Comparison of ENCODE assay signal across 10 cellular contexts in the genomic region with DNA sequence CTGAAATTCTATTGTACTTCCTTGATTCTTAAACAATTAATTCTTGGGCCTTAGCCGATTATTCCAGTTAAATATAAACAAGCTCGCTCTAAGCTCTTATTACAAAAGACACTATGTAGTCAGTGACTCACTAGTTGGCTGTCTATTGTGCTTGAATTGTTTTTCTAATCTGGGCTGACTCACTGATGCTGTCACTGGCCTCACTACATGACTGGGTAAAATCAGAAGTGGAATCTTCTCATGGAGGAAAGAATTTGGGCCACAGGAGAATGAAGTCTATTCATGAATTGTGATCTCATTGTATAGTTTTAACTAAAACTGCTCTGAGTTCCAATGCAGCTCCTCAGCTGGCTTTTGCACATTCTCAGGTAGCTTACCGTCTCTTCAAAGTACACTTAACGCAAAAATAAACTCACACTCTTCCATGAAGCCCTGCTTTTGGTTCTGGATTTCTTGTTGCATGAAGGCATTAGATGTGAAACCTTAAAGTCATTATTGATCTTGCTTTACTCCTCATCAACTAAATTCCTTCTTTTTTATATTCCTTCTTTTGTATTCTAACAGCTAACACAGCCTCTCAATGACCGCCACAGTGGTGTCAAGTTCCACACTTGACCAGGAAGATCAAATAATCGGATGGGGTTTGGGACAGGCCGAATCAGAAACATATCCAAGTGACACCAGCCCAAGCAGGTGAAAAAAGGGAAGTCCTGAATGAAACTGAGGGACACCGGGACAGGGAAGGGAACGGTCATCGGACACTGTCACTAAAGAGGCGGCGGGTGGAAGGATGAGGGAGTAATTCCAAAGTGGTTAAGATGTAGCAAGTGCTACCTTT.
DNase-seq lines count a peak whose midpoint lies in the region; FAIRE-seq and TF ChIP-seq lines count a peak whose summit lies in the region.
"Had no signal": no experiment of that assay in that cellular context is flagged by ENCODE, and none has a peak within 500 bp of the region (broad histone marks: within the 10 kb centered on the region; RNA-seq: fewer than 3 reads in every experiment).

No MANE protein-coding gene starts in this region.

- CTCF ChIA-PET in CD4-positive, alpha-beta memory T cell (lab: Charles Lee; ENCODE audit: partially characterized antibody) = no interaction called here

- peaks cover 75% of the 10 kb centered on the region for H3K36me3 Mint-ChIP-seq in nephron progenitor cell (ENCODE audit: low read depth)
- no peaks in the 10 kb centered on the region for H3K36me3 Mint-ChIP-seq in CD4-positive, alpha-beta memory T cell

- no peak overlapping the region for H2AFZ ChIP-seq in fibroblast of lung (ENCODE audit: low read length)

- H3K9me3 Mint-ChIP-seq in nephron progenitor cell = no peaks in the 10 kb centered on the region
- no peaks in the 10 kb centered on the region for H3K9me3 Mint-ChIP-seq in CD4-positive, alpha-beta memory T cell
- H3K9me3 Mint-ChIP-seq: activated B cell treated with CpG ODN at 0.5 μM for 24 hours had no signal

- no peaks in the 10 kb centered on the region for H3K27me3 ChIP-seq in fibroblast of lung (ENCODE audit: control insufficient read depth, insufficient read depth, low read length)
- H3K27me3 ChIP-seq in CD4-positive, alpha-beta memory T cell (ENCODE audit: insufficient read depth, low read length) = no peaks in the 10 kb centered on the region
- H3K27me3 ChIP-seq: BLaER1 treated with 17β-estradiol and CSF1 and Interleukin-3, amounts not matched to agents 10 nM and 100 nM had no signal

- DNase-seq in NCI-H345 (lab: John Stamatoyannopoulos, UW) (peak; percentile 48), NCI-H345 treated with DMSO at 0.1 percent for 48 hours (lab: John Stamatoyannopoulos, UW; ENCODE audit: unreplicated experiment) (no peak), RCC 7860 (ENCODE audit: low spot score) (peak; percentile 95), fibroblast of lung (ENCODE audit: low read depth in 2 of 2) (peak; percentile 99), nephron progenitor cell (no peak), NOMO-1 treated with DMSO at 0.1 percent for 48 hours (lab: John Stamatoyannopoulos, UW; ENCODE audit: unreplicated experiment) (no peak), NCI-H187 (lab: John Stamatoyannopoulos, UW) (no peak)
- no peak for DNase-seq in CD4-positive, alpha-beta memory T cell
- DNase-seq: activated B cell treated with CpG ODN at 0.5 μM for 24 hours had no signal

- peak overlapping the region; percentile 92 for H3K27ac Mint-ChIP-seq in nephron progenitor cell
- no peak overlapping the region for H3K27ac Mint-ChIP-seq in CD4-positive, alpha-beta memory T cell
- H3K27ac Mint-ChIP-seq: activated B cell treated with CpG ODN at 0.5 μM for 24 hours had no signal

- no peak overlapping the region for H3K9ac ChIP-seq in fibroblast of lung (ENCODE audit: insufficient read depth, low read length)
- H3K9ac ChIP-seq: BLaER1 treated with 17β-estradiol and CSF1 and Interleukin-3, amounts not matched to agents 10 nM and 100 nM had no signal

- H3K4me2 ChIP-seq in fibroblast of lung (ENCODE audit: extremely low read depth, insufficient read depth, low read length) = peak overlapping the region; percentile 51
- H3K4me2 ChIP-seq: BLaER1 treated with 17β-estradiol and CSF1 and Interleukin-3, amounts not matched to agents 10 nM and 100 nM had no signal

- H3K79me2 ChIP-seq in fibroblast of lung (ENCODE audit: control insufficient read depth, insufficient read depth, low read length) = no peaks in the 10 kb centered on the region

- peak; percentile 99 for FAIRE-seq in RCC 7860 (lab: Jason Lieb, UNC)

- no peak for TF ChIP-seq CTCF in fibroblast of lung (conservative IDR thresholded peaks at IDR 0.05 in 1 of 2, IDR thresholded peaks at IDR 0.05 in 1 of 2; ENCODE audit: low read depth in 1 of 2, low read length in 2 of 2)
- no peak for TF ChIP-seq CTCF in nephron progenitor cell (IDR thresholded peaks at IDR 0.05)

- H3K27me3 Mint-ChIP-seq in nephron progenitor cell (ENCODE audit: low read depth, poor library complexity) = no peaks in the 10 kb centered on the region
- peaks cover 9 to 10% of the 10 kb centered on the region in 2 donors for H3K27me3 Mint-ChIP-seq in CD4-positive, alpha-beta memory T cell

- POLR2A ChIA-PET in CD4-positive, alpha-beta memory T cell (lab: Charles Lee; ENCODE audit: partially characterized antibody) = no interaction called here

- H3K4me3 Mint-ChIP-seq in nephron progenitor cell = no peak overlapping the region
- H3K4me3 Mint-ChIP-seq in CD4-positive, alpha-beta memory T cell = no peak overlapping the region
- H3K4me3 Mint-ChIP-seq: activated B cell treated with CpG ODN at 0.5 μM for 24 hours had no signal

- peak overlapping the region; percentile 70 for H3K27ac ChIP-seq in fibroblast of lung (ENCODE audit: insufficient read depth, low read length)
- H3K27ac ChIP-seq in CD4-positive, alpha-beta memory T cell (ENCODE audit: low read depth, low read length) = no peak overlapping the region
- H3K27ac ChIP-seq: BLaER1 treated with 17β-estradiol and CSF1 and Interleukin-3, amounts not matched to agents 10 nM and 100 nM had no signal

- peaks cover 13% of the 10 kb centered on the region for H3K4me1 Mint-ChIP-seq in nephron progenitor cell
- no peaks in the 10 kb centered on the region for H3K4me1 Mint-ChIP-seq in CD4-positive, alpha-beta memory T cell
- H3K4me1 Mint-ChIP-seq: activated B cell treated with CpG ODN at 0.5 μM for 24 hours had no signal

- no peaks in the 10 kb centered on the region for H4K20me1 ChIP-seq in fibroblast of lung (ENCODE audit: control insufficient read depth, extremely low read depth, insufficient read depth, low read length)
- H4K20me1 ChIP-seq: BLaER1 treated with 17β-estradiol and CSF1 and Interleukin-3, amounts not matched to agents 10 nM and 100 nM had no signal

- no peaks in the 10 kb centered on the region for H3K36me3 ChIP-seq in fibroblast of lung (ENCODE audit: control insufficient read depth, insufficient read depth, low read length)
- H3K36me3 ChIP-seq in CD4-positive, alpha-beta memory T cell (ENCODE audit: insufficient read depth, low read length) = no peaks in the 10 kb centered on the region

- intact Hi-C loops in CD4-positive, alpha-beta memory T cell (cut with micrococcal nuclease) = no loop called here

- peaks cover 6% of the 10 kb centered on the region for H3K4me1 ChIP-seq in fibroblast of lung (ENCODE audit: control insufficient read depth, extremely low read depth, insufficient read depth, low read length)
- no peaks in the 10 kb centered on the region for H3K4me1 ChIP-seq in CD4-positive, alpha-beta memory T cell (ENCODE audit: insufficient read depth, low read length)
- H3K4me1 ChIP-seq: BLaER1 treated with 17β-estradiol and CSF1 and Interleukin-3, amounts not matched to agents 10 nM and 100 nM had no signal

- H3K4me3 ChIP-seq in fibroblast of lung (replicated peaks in 1 of 4; ENCODE audit: control extremely low read depth in 1 of 4, insufficient read depth in 1 of 4, low read depth in 3 of 4, low read length in 4 of 4) = no peak overlapping the region
- H3K4me3 ChIP-seq in CD4-positive, alpha-beta memory T cell (ENCODE audit: low read length in 2 of 2) = no peak overlapping the region
- H3K4me3 ChIP-seq: BLaER1 treated with 17β-estradiol and CSF1 and Interleukin-3, amounts not matched to agents 10 nM and 100 nM had no signal

- H3K9me3 ChIP-seq in fibroblast of lung (ENCODE audit: control insufficient read depth, insufficient read depth, low read depth, low read length) = no peaks in the 10 kb centered on the region
- H3K9me3 ChIP-seq in CD4-positive, alpha-beta memory T cell (ENCODE audit: control insufficient read depth in 1 of 2, low read length in 2 of 2) = no peaks in the 10 kb centered on the region
- H3K9me3 ChIP-seq: BLaER1 treated with 17β-estradiol and CSF1 and Interleukin-3, amounts not matched to agents 10 nM and 100 nM had no signal

Comparison
In these comparisons a context has a peak if more than half of its experiments do, and no peak if none do; other contexts are left out.
1. DNase-seq: peak in NCI-H345 (single experiment), RCC 7860 (single experiment) and fibroblast of lung (2 of 2); none in NCI-H345 treated with DMSO at 0.1 percent for 48 hours (single experiment), nephron progenitor cell (single experiment), NOMO-1 treated with DMSO at 0.1 percent for 48 hours (single experiment), CD4-positive, alpha-beta memory T cell (0 of 5) and NCI-H187 (0 of 2).